In genomic region chr16:8961811-8962390, GRCh38 we compare ENCODE assay signal across 8 cellular contexts. TPM values are rescaled to one million over a fixed set of nuclear protein-coding genes. Genes with fewer than 3 reads are reported as not detected.
DNase-seq lines count a peak whose midpoint lies in the region; ATAC-seq, FAIRE-seq and TF ChIP-seq lines count a peak whose summit lies in the region.

No MANE protein-coding gene starts in this region.

- no peak for FAIRE-seq in H54 (lab: Jason Lieb, UNC)

- peak overlapping the region; percentile 94 for H3K4me3 Mint-ChIP-seq in activated CD4-positive, alpha-beta T cell treated with anti-CD3 and anti-CD28 coated beads, Interleukin-2, amount 10 ng/mL, durations not matched to agents 24 days and 14 days
- peak overlapping the region; percentile 97 for H3K4me3 Mint-ChIP-seq in activated T-helper 1 cell treated with anti-CD3 and anti-CD28 coated beads, Interleukin-12 subunit alpha, Interleukin-12 subunit beta, Interleukin-2, Interleukin-4 antibody, amounts not matched to agents 30 ng/mL and 10 ng/mL and 1 ng/mL, durations not matched to agents 14 hours and 24 hours and 36 hours
- peak overlapping the region; percentile 89 to 98 (median 91) for H3K4me3 Mint-ChIP-seq in immature natural killer cell

- H3K4me1 ChIP-seq in testis = peaks cover 54% of the 10 kb centered on the region

- no peak for TF ChIP-seq CTCF in testis (IDR thresholded peaks at IDR 0.05)

- WGBS in testis, 2 donors = 18 to 19% methylated on average over 15 of the region's 15 CpGs

- peaks cover 54% of the 10 kb centered on the region for H3K4me1 Mint-ChIP-seq in activated CD4-positive, alpha-beta T cell treated with anti-CD3 and anti-CD28 coated beads, Interleukin-2, amount 10 ng/mL, durations not matched to agents 24 days and 14 days
- H3K4me1 Mint-ChIP-seq in activated T-helper 1 cell treated with anti-CD3 and anti-CD28 coated beads, Interleukin-12 subunit alpha, Interleukin-12 subunit beta, Interleukin-2, Interleukin-4 antibody, amounts not matched to agents 30 ng/mL and 10 ng/mL and 1 ng/mL, durations not matched to agents 14 hours and 24 hours and 36 hours (ENCODE audit: low read depth) = peaks cover 60% of the 10 kb centered on the region
- H3K4me1 Mint-ChIP-seq in immature natural killer cell = peaks cover 56 to 67% of the 10 kb centered on the region in 2 donors

- DNase-seq in activated CD4-positive, alpha-beta T cell treated with anti-CD3 and anti-CD28 coated beads, Interleukin-2, amount 10 ng/mL, durations not matched to agents 24 days and 14 days = peak; percentile 67
- DNase-seq in activated CD4-positive, alpha-beta T cell treated with anti-CD3 and anti-CD28 coated beads for 4 hours = no peak
- no peak for DNase-seq in activated T-helper 1 cell treated with anti-CD3 and anti-CD28 coated beads, Interleukin-12 subunit alpha, Interleukin-12 subunit beta, Interleukin-2, Interleukin-4 antibody, amounts not matched to agents 30 ng/mL and 10 ng/mL and 1 ng/mL, durations not matched to agents 14 hours and 24 hours and 36 hours (ENCODE audit: low spot score)
- DNase-seq in immature natural killer cell (no peak), testis (no peak), H54 (ENCODE audit: insufficient read length, low spot score) (no peak)

- H3K9me3 Mint-ChIP-seq in activated CD4-positive, alpha-beta T cell treated with anti-CD3 and anti-CD28 coated beads, Interleukin-2, amount 10 ng/mL, durations not matched to agents 24 days and 14 days = no peaks in the 10 kb centered on the region
- H3K9me3 Mint-ChIP-seq in activated T-helper 1 cell treated with anti-CD3 and anti-CD28 coated beads, Interleukin-12 subunit alpha, Interleukin-12 subunit beta, Interleukin-2, Interleukin-4 antibody, amounts not matched to agents 30 ng/mL and 10 ng/mL and 1 ng/mL, durations not matched to agents 14 hours and 24 hours and 36 hours = no peaks in the 10 kb centered on the region
- H3K9me3 Mint-ChIP-seq in immature natural killer cell = peaks cover 0 to 2% (median 0%) of the 10 kb centered on the region in 6 donors

- peak overlapping the region; percentile 77 to 81 for H3K4me3 ChIP-seq in testis

- H3K36me3 ChIP-seq in testis (ENCODE audit: low read depth, missing control alignments) = no peaks in the 10 kb centered on the region

- no peak for TF ChIP-seq POLR2A in testis (IDR thresholded peaks at IDR 0.05)
- TF ChIP-seq POLR2A in H54 (IDR thresholded peaks at IDR 0.05; ENCODE audit: low read depth, low read length) = no peak
- TF ChIP-seq POLR2A in GM18505 (IDR thresholded peaks at IDR 0.05; ENCODE audit: borderline replicate concordance, extremely low read depth, insufficient read depth, insufficient read length) = no peak

- H3K27ac Mint-ChIP-seq in activated CD4-positive, alpha-beta T cell treated with anti-CD3 and anti-CD28 coated beads, Interleukin-2, amount 10 ng/mL, durations not matched to agents 24 days and 14 days = peak overlapping the region; percentile 93
- peak overlapping the region; percentile 93 for H3K27ac Mint-ChIP-seq in activated T-helper 1 cell treated with anti-CD3 and anti-CD28 coated beads, Interleukin-12 subunit alpha, Interleukin-12 subunit beta, Interleukin-2, Interleukin-4 antibody, amounts not matched to agents 30 ng/mL and 10 ng/mL and 1 ng/mL, durations not matched to agents 14 hours and 24 hours and 36 hours
- H3K27ac Mint-ChIP-seq in immature natural killer cell = peak overlapping the region; percentile 88 to 94 (median 93)

- ATAC-seq in GM18517 (IDR thresholded peaks at IDR 0.05; ENCODE audit: unreplicated experiment) (no peak), GM18505 (IDR thresholded peaks at IDR 0.05; ENCODE audit: unreplicated experiment) (no peak)

- peaks cover 10% of the 10 kb centered on the region for H3K36me3 Mint-ChIP-seq in activated CD4-positive, alpha-beta T cell treated with anti-CD3 and anti-CD28 coated beads, Interleukin-2, amount 10 ng/mL, durations not matched to agents 24 days and 14 days (ENCODE audit: low read depth)
- H3K36me3 Mint-ChIP-seq in activated T-helper 1 cell treated with anti-CD3 and anti-CD28 coated beads, Interleukin-12 subunit alpha, Interleukin-12 subunit beta, Interleukin-2, Interleukin-4 antibody, amounts not matched to agents 30 ng/mL and 10 ng/mL and 1 ng/mL, durations not matched to agents 14 hours and 24 hours and 36 hours (ENCODE audit: low read depth) = peaks cover 9% of the 10 kb centered on the region
- no peaks in the 10 kb centered on the region for H3K36me3 Mint-ChIP-seq in immature natural killer cell

- H3K27me3 Mint-ChIP-seq in activated CD4-positive, alpha-beta T cell treated with anti-CD3 and anti-CD28 coated beads, Interleukin-2, amount 10 ng/mL, durations not matched to agents 24 days and 14 days = peaks cover 2% of the 10 kb centered on the region
- peaks cover 11% of the 10 kb centered on the region for H3K27me3 Mint-ChIP-seq in activated T-helper 1 cell treated with anti-CD3 and anti-CD28 coated beads, Interleukin-12 subunit alpha, Interleukin-12 subunit beta, Interleukin-2, Interleukin-4 antibody, amounts not matched to agents 30 ng/mL and 10 ng/mL and 1 ng/mL, durations not matched to agents 14 hours and 24 hours and 36 hours (ENCODE audit: insufficient read depth)
- peaks cover 2 to 16% (median 15%) of the 10 kb centered on the region in 3 donors for H3K27me3 Mint-ChIP-seq in immature natural killer cell (ENCODE audit: low read depth in 3 of 3)

- intact Hi-C loops in activated CD4-positive, alpha-beta T cell treated with anti-CD3 and anti-CD28 coated beads, Interleukin-2, amount 10 ng/mL, durations not matched to agents 24 days and 14 days (cut with micrococcal nuclease) = loop anchor here (2.0 to 5.0 kb wide), 7 partner anchors 17 to 1780 kb away; partner anchors contain the start of genes ABAT, HAPSTR1, NUBP1 and PMM2
- intact Hi-C loops in activated T-helper 1 cell treated with anti-CD3 and anti-CD28 coated beads, Interleukin-12 subunit alpha, Interleukin-12 subunit beta, Interleukin-2, Interleukin-4 antibody, amounts not matched to agents 30 ng/mL and 10 ng/mL and 1 ng/mL, durations not matched to agents 14 hours and 24 hours and 36 hours (cut with micrococcal nuclease) = loop anchor here (2.0 to 5.0 kb wide), 5 partner anchors 17 to 165 kb away; no protein-coding TSS in a partner anchor
- intact Hi-C loops in testis (cut with DNase I; ENCODE audit: low total_unique reads) = no loop called here

- H3K27ac ChIP-seq in testis = peak overlapping the region; percentile 32 to 72

- no peaks in the 10 kb centered on the region for H3K27me3 ChIP-seq in testis

- no peaks in the 10 kb centered on the region for H3K9me3 ChIP-seq in testis

RNA-seq across cellular contexts. Expression of gene USP7, which starts 1.8 kb away (rescaled TPM):
- total RNA-seq in activated CD4-positive, alpha-beta T cell treated with anti-CD3 and anti-CD28 coated beads, Interleukin-2, amount 10 ng/mL, durations not matched to agents 24 days and 14 days = 180 and 186 TPM in 2 replicates
- total RNA-seq in activated T-helper 1 cell treated with anti-CD3 and anti-CD28 coated beads, Interleukin-12 subunit alpha, Interleukin-12 subunit beta, Interleukin-2, Interleukin-4 antibody, amounts not matched to agents 30 ng/mL and 10 ng/mL and 1 ng/mL, durations not matched to agents 14 hours and 24 hours and 36 hours = 184 and 188 TPM in 2 replicates
- polyA plus RNA-seq in immature natural killer cell = 10 to 100 TPM in 2 of 3 donors, 1 to 10 TPM in 1; 4.4 to 11.9 (median 10.2) TPM
- 100 to 1,000 TPM; 159 to 173 TPM for total RNA-seq in testis
- 172 TPM for polyA plus RNA-seq in testis (ENCODE audit: insufficient read depth, low read depth, low replicate concordance)
